ENCODE assay signal across 24 cellular contexts in genomic region chr6:136969930-136970329, GRCh38. TPM values are rescaled to one million over a fixed set of nuclear protein-coding genes. Genes with fewer than 3 reads are reported as not detected.
DNase-seq lines count a peak whose midpoint lies in the region; ATAC-seq, FAIRE-seq and TF ChIP-seq lines count a peak whose summit lies in the region.
"Had no signal": no experiment of that assay in that cellular context is flagged by ENCODE, and none has a peak within 500 bp of the region (broad histone marks: within the 10 kb centered on the region; RNA-seq: fewer than 3 reads in every experiment).

No MANE protein-coding gene starts in this region.

- POLR2A ChIA-PET in RWPE1 (lab: Yijun Ruan, JAX; ENCODE audit: low non-redundant PET) = no interaction called here

- 69% methylated on average over 4 of the region's 4 CpGs for WGBS in hepatocyte (ENCODE audit: low lambda C conversion rate, missing lambda C conversion rate)

- H3K9me2 ChIP-seq in hepatocyte (replicated peaks; ENCODE audit: insufficient read depth) = no peaks in the 10 kb centered on the region

- no peaks in the 10 kb centered on the region for H3K9me3 ChIP-seq in left ventricle myocardium inferior (replicated peaks)
- no peaks in the 10 kb centered on the region for H3K9me3 ChIP-seq in hepatocyte (ENCODE audit: low read depth)
- H3K9me3 ChIP-seq: right lobe of liver, SJCRH30, thyroid gland had no signal

- H3K4me1 ChIP-seq in left ventricle myocardium inferior (peaks cover 19% of the 10 kb centered on the region), hepatocyte (ENCODE audit: insufficient read depth) (no peaks in the 10 kb centered on the region)
- H3K4me1 ChIP-seq: right lobe of liver, thyroid gland had no signal

- peak overlapping the region; percentile 86 for H3K27ac ChIP-seq in left ventricle myocardium inferior (replicated peaks)
- no peak overlapping the region for H3K27ac ChIP-seq in RWPE1
- H3K27ac ChIP-seq in hepatocyte = peak overlapping the region; percentile 94
- H3K27ac ChIP-seq: coronary artery, GM23248, right lobe of liver, SJCRH30, thyroid gland had no signal

- no peak for TF ChIP-seq CTCF in left ventricle myocardium inferior (IDR thresholded peaks at IDR 0.05; ENCODE audit: borderline replicate concordance)
- no peak for TF ChIP-seq CTCF in RWPE1 (conservative IDR thresholded peaks at IDR 0.05; ENCODE audit: low read depth)
- TF ChIP-seq CTCF in hepatocyte (IDR thresholded peaks at IDR 0.05; ENCODE audit: poor library complexity) = no peak

- H3K36me3 ChIP-seq in left ventricle myocardium inferior (no peaks in the 10 kb centered on the region), hepatocyte (replicated peaks; ENCODE audit: insufficient read depth, low read depth) (no peaks in the 10 kb centered on the region)
- H3K36me3 ChIP-seq: right lobe of liver, SJCRH30, thyroid gland had no signal

- H3K27me3 ChIP-seq in left ventricle myocardium inferior (ENCODE audit: low read depth) (peaks cover 13% of the 10 kb centered on the region), hepatocyte (no peaks in the 10 kb centered on the region)
- H3K27me3 ChIP-seq: right lobe of liver, SJCRH30, thyroid gland had no signal

- no peak for ATAC-seq in left ventricle myocardium superior
- no peak for ATAC-seq in GM21825 (IDR thresholded peaks at IDR 0.05; ENCODE audit: unreplicated experiment)
- no peak for ATAC-seq in GM19452 (IDR thresholded peaks at IDR 0.05; ENCODE audit: unreplicated experiment)
- ATAC-seq: right lobe of liver, T-helper 17 cell had no signal

- CTCF ChIA-PET in RWPE1 (lab: Yijun Ruan, JAX) = interaction anchor here (0.5 to 2.7 kb wide), 5 partner anchors 10 to 1709 kb away, joined by 3 to 9 read pairs (median 3); no protein-coding TSS in a partner anchor

- no peak overlapping the region for H3K4me2 ChIP-seq in hepatocyte

- H4K20me1 ChIP-seq in hepatocyte (ENCODE audit: insufficient read depth, poor library complexity, severe bottlenecking) = no peaks in the 10 kb centered on the region

- DNase-seq in left ventricle myocardium inferior (no peak), left ventricle myocardium superior (no peak), RWPE1 (ENCODE audit: low spot score) (peak; percentile 23), hepatocyte (ENCODE audit: low spot score) (peak; percentile 63), urothelium cell line (ENCODE audit: low spot score) (no peak), foreskin melanocyte (no peak)
- DNase-seq: activated CD4-positive, alpha-beta T cell treated with anti-CD3 and anti-CD28 coated beads, Interleukin-2, amount 50 U/mL, for 1 hour; DMS 273 treated with DMSO at 0.1 percent for 48 hours; GF-D8; GM23248; hippocampal formation; IMR-90; NCI-H2029 treated with DMSO at 0.1 percent for 48 hours; NCI-H524; occipital lobe; right lobe of liver; SJCRH30; T-helper 17 cell; thyroid gland had no signal

- no peak overlapping the region for H2AFZ ChIP-seq in hepatocyte
- H2AFZ ChIP-seq: GM23248 had no signal

- H3K4me3 ChIP-seq in left ventricle myocardium inferior = no peak overlapping the region
- no peak overlapping the region for H3K4me3 ChIP-seq in hepatocyte
- H3K4me3 ChIP-seq: coronary artery, GM23248, right lobe of liver, SJCRH30, thyroid gland had no signal

- FAIRE-seq in urothelium cell line (lab: Jason Lieb, UNC) = peak; percentile 9

- no peaks in the 10 kb centered on the region for H3K79me2 ChIP-seq in hepatocyte

- intact Hi-C loops in left ventricle myocardium inferior (cut with micrococcal nuclease) (no loop called here), left ventricle myocardium superior (cut with micrococcal nuclease) (no loop called here)

RNA-seq across cellular contexts. Expression of gene SLC35D3, which starts 47.8 kb away (rescaled TPM):
- 0.08 TPM for total RNA-seq in left ventricle myocardium inferior
- total RNA-seq in left ventricle myocardium superior = not detected
- total RNA-seq in hepatocyte = not detected in 2 replicates
- 0.12 TPM in 1 of 2 replicates, not detected in the other for polyA plus RNA-seq in hepatocyte
- total RNA-seq: GM23248, IMR-90, lung microvascular endothelial cell, M059J, occipital lobe, right lobe of liver, thyroid gland had no signal
- polyA plus RNA-seq: GM23248, IMR-90 had no signal

Comparison
In these comparisons a context has a peak if more than half of its experiments do, and no peak if none do; other contexts are left out.
1. DNase-seq: peak in RWPE1 (single experiment) and hepatocyte (single experiment); none in left ventricle myocardium inferior (single experiment), left ventricle myocardium superior (single experiment), urothelium cell line (single experiment) and foreskin melanocyte (single experiment).